11 cellular contexts compared by ENCODE assay signal in the genomic region with DNA sequence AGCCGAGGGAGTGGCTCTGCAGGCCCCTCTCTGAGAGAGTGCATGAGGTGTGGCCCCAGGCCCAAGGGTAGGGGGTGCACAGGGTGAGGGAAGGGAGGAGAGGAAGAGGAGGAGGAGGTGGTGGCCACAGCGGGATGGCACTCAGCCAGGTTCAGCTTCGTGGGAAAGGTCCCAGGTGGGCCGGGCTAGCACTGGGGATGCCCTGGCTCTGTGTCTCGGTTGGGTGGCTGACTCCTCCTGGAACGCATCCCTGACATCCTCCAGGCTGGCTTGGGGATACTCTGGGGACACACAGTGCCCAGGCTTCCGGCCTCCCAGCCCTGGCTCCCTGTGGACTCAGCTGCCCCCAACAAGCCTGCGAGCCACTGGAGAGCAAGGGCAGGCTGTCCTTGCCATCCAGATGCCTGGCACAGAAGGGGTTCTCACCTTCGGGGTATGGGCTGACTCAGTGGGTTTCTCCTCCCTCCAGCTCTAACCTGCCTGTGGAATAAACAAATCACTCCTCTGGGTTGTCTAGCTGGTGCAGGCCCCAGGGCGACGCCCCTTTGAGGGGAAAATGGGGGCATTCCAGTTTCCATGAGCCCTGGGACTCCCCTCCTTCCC. TPM values are rescaled to one million over a fixed set of nuclear protein-coding genes. Genes with fewer than 3 reads are reported as not detected.
DNase-seq lines count a peak whose midpoint lies in the region; ATAC-seq and TF ChIP-seq lines count a peak whose summit lies in the region.
"Had no signal": no experiment of that assay in that cellular context is flagged by ENCODE, and none has a peak within 500 bp of the region (broad histone marks: within the 10 kb centered on the region; RNA-seq: fewer than 3 reads in every experiment).

No MANE protein-coding gene starts in this region.

- no peak for TF ChIP-seq CTCF in lower lobe of right lung (IDR thresholded peaks at IDR 0.05)

- H3K9ac ChIP-seq in NT2/D1 (ENCODE audit: insufficient read length, low read depth): peak overlapping the region; percentile 37

- H3K4me3 ChIP-seq in NT2/D1 (ENCODE audit: insufficient read length, low read depth): no peak overlapping the region
- H3K4me3 ChIP-seq in lower lobe of right lung: no peak overlapping the region
- H3K4me3 ChIP-seq: gastrocnemius medialis had no signal

- ATAC-seq in lower lobe of right lung: no peak
- ATAC-seq in left lobe of liver: no peak
- ATAC-seq in GM21529 (IDR thresholded peaks at IDR 0.05; ENCODE audit: unreplicated experiment): no peak
- ATAC-seq in HG02571 (IDR thresholded peaks at IDR 0.05; ENCODE audit: unreplicated experiment): no peak
- ATAC-seq in HG02623 (IDR thresholded peaks at IDR 0.05; ENCODE audit: unreplicated experiment): no peak
- ATAC-seq: gastrocnemius medialis had no signal

- H3K36me3 ChIP-seq in NT2/D1 (ENCODE audit: insufficient read depth, insufficient read length, low read length) (no peaks in the 10 kb centered on the region), lower lobe of right lung (no peaks in the 10 kb centered on the region)
- H3K36me3 ChIP-seq: gastrocnemius medialis had no signal

- H3K27me3 ChIP-seq in NT2/D1 (ENCODE audit: insufficient read depth, insufficient read length): no peaks in the 10 kb centered on the region
- H3K27me3 ChIP-seq in lower lobe of right lung (ENCODE audit: low read depth): peaks cover 1% of the 10 kb centered on the region
- H3K27me3 ChIP-seq: gastrocnemius medialis had no signal

- DNase-seq in NT2/D1 (ENCODE audit: low read depth, low spot score) (no peak), lower lobe of right lung (no peak), left lobe of liver (ENCODE audit: low spot score) (no peak)
- peak; percentile 69 for DNase-seq in activated CD8-positive, alpha-beta memory T cell treated with anti-CD3 and anti-CD28 coated beads, Interleukin-2, amount 50 U/mL, for 4 hours
- peak; percentile 65 for DNase-seq in stimulated activated CD8-positive, alpha-beta memory T cell treated with anti-CD3 and anti-CD28 coated beads, Interleukin-4, amount 100 ng/mL, for 48 hours
- DNase-seq: gastrocnemius medialis, HFFc6, NCI-H510A treated with DMSO at 0.1 percent for 48 hours had no signal

- H3K4me1 ChIP-seq in NT2/D1 (ENCODE audit: insufficient read depth, insufficient read length): peaks cover 38% of the 10 kb centered on the region
- H3K4me1 ChIP-seq in lower lobe of right lung: no peaks in the 10 kb centered on the region
- H3K4me1 ChIP-seq: gastrocnemius medialis had no signal

- peak overlapping the region; percentile 58 for H3K27ac ChIP-seq in lower lobe of right lung
- H3K27ac ChIP-seq: gastrocnemius medialis had no signal

- intact Hi-C loops in lower lobe of right lung (cut with DNase I): no loop called here

- H3K9me3 ChIP-seq in NT2/D1 (ENCODE audit: insufficient read depth, low read length) (no peaks in the 10 kb centered on the region), lower lobe of right lung (no peaks in the 10 kb centered on the region)
- H3K9me3 ChIP-seq: gastrocnemius medialis had no signal

RNA-seq across cellular contexts. Expression of gene ZAP70, which starts 0.6 kb away (rescaled TPM):
- total RNA-seq in lower lobe of right lung: 8.8 TPM
- total RNA-seq in left lobe of liver: 1.5 TPM
- total RNA-seq: HFFc6 had no signal

RNA-seq across cellular contexts. Expression of gene C2orf92, which starts 43.3 kb away (rescaled TPM):
- total RNA-seq in lower lobe of right lung (15.1 TPM), left lobe of liver (11.7 TPM)

RNA-seq across cellular contexts. Expression of gene ACTR1B, which starts 49.0 kb away (rescaled TPM):
- total RNA-seq in lower lobe of right lung (56.0 TPM), left lobe of liver (38.9 TPM)

Comparison
In these comparisons a context has a peak if more than half of its experiments do, and no peak if none do; other contexts are left out.
1. DNase-seq: peak in activated CD8-positive, alpha-beta memory T cell treated with anti-CD3 and anti-CD28 coated beads, Interleukin-2, amount 50 U/mL, for 4 hours (single experiment) and stimulated activated CD8-positive, alpha-beta memory T cell treated with anti-CD3 and anti-CD28 coated beads, Interleukin-4, amount 100 ng/mL, for 48 hours (single experiment); none in NT2/D1 (single experiment), lower lobe of right lung (single experiment) and left lobe of liver (single experiment).